8 cellular contexts compared by ENCODE assay signal in genomic region chr10:73997806-73998622, GRCh38. TPM values are rescaled to one million over a fixed set of nuclear protein-coding genes. Genes with fewer than 3 reads are reported as not detected.
DNase-seq lines count a peak whose midpoint lies in the region; ATAC-seq and TF ChIP-seq lines count a peak whose summit lies in the region.

Gene VCL (plus strand): TSS chr10:73998116. CDS start chr10:73998208, 92 bp downstream.

- H3K27ac Mint-ChIP-seq in activated CD4-positive, alpha-beta T cell treated with anti-CD3 and anti-CD28 coated beads for 36 hours: peak within 1 kb of the TSS; percentile 97

- peaks cover 39% of the 10 kb centered on the region for H3K4me1 Mint-ChIP-seq in activated CD4-positive, alpha-beta T cell treated with anti-CD3 and anti-CD28 coated beads for 36 hours

- no peak for TF ChIP-seq CTCF in choroid plexus epithelial cell (conservative IDR thresholded peaks at IDR 0.05; ENCODE audit: low read depth, low read length)

- no peaks in the 10 kb centered on the region for H3K27me3 Mint-ChIP-seq in activated CD4-positive, alpha-beta T cell treated with anti-CD3 and anti-CD28 coated beads for 36 hours

- H3K4me3 ChIP-seq in choroid plexus epithelial cell (ENCODE audit: low read depth, low read length): peak within 1 kb of the TSS; percentile 96

- peak within 1 kb of the TSS; percentile 89 for H3K4me3 Mint-ChIP-seq in activated CD4-positive, alpha-beta T cell treated with anti-CD3 and anti-CD28 coated beads for 36 hours

- H3K9me3 Mint-ChIP-seq in activated CD4-positive, alpha-beta T cell treated with anti-CD3 and anti-CD28 coated beads for 36 hours (ENCODE audit: low read depth): no peaks in the 10 kb centered on the region

- CTCF ChIA-PET in activated CD4-positive, alpha-beta T cell treated with anti-CD3 and anti-CD28 coated beads for 36 hours (lab: Charles Lee): interaction anchor here (1.6 kb wide), 1 partner anchor 112 kb away, joined by 5 read pairs; no protein-coding TSS in a partner anchor

- ATAC-seq in HG03442 (IDR thresholded peaks at IDR 0.05; ENCODE audit: unreplicated experiment): peak; percentile 94
- ATAC-seq in activated CD4-positive, alpha-beta T cell treated with anti-CD3 and anti-CD28 coated beads for 36 hours: peak; percentile 98

- peak; percentile 98 for DNase-seq in Ammon's horn (ENCODE audit: low spot score)
- DNase-seq in GM19238 (ENCODE audit: insufficient read length, low spot score): peak; percentile 92
- peak; percentile 82 to 87 for DNase-seq in NCI-H524 (lab: John Stamatoyannopoulos, UW)
- peak; percentile 97 for DNase-seq in activated CD4-positive, alpha-beta T cell treated with anti-CD3 and anti-CD28 coated beads for 36 hours
- DNase-seq in choroid plexus epithelial cell (ENCODE audit: low read depth): peak; percentile 99
- DNase-seq in kidney glomerular epithelial cell (lab: John Stamatoyannopoulos, UW): peak; percentile 95
- DNase-seq in stimulated activated CD4-positive, alpha-beta T cell treated with anti-CD3 and anti-CD28 coated beads, Interleukin-1b, Interleukin-23, amount 100 ng/mL, for 1 hour (ENCODE audit: low read depth in 2 of 2): peak; percentile 83 to 89

- intact Hi-C loops in activated CD4-positive, alpha-beta T cell treated with anti-CD3 and anti-CD28 coated beads for 36 hours (cut with DNase I, micrococcal nuclease): loop anchor here (1.0 to 10.0 kb wide), 13 partner anchors 41 to 1237 kb away; partner anchors contain the start of genes ADK (in 1 of the 2), COMTD1 (in 1 of the 2), DNAJC9 (in 1 of the 2) and KAT6B (in 1 of the 2)

- POLR2A ChIA-PET in activated CD4-positive, alpha-beta T cell treated with anti-CD3 and anti-CD28 coated beads for 36 hours (lab: Charles Lee): interaction anchor here (0.6 to 1.6 kb wide), 2 partner anchors 42 to 155 kb away, joined by 3 to 9 read pairs; no protein-coding TSS in a partner anchor

- peaks cover 4% of the 10 kb centered on the region for H3K36me3 Mint-ChIP-seq in activated CD4-positive, alpha-beta T cell treated with anti-CD3 and anti-CD28 coated beads for 36 hours (ENCODE audit: low read depth)

RNA-seq across cellular contexts. Expression of gene VCL, which starts in this region (rescaled TPM):
- total RNA-seq in activated CD4-positive, alpha-beta T cell treated with anti-CD3 and anti-CD28 coated beads for 36 hours: 10 to 100 TPM; 20.7 to 22.7 TPM

Comparison
In these comparisons a context has a peak if more than half of its experiments do, and no peak if none do; other contexts are left out.
1. Peak in every context shown above with its lines: DNase-seq, ATAC-seq and H3K4me3 ChIP-seq.